Comparison of ENCODE assay signal across 1 cellular context in genomic region chr1:53220171-53220961, GRCh38.
A peak's percentile ranks its signal among the peaks of the same experiment; 100 is the strongest.
TF ChIP-seq lines count a peak whose summit lies in the region.

Gene CZIB (minus strand): TSS chr1:53220634. CDS start chr1:53220575, 59 bp downstream.

TF ChIP-seq in GM12878, 131 proteins besides CTCF, POLR2A, EP300 and RAD21 (continued from another document and continues in another):
- TF ChIP-seq MLLT1 (IDR thresholded peaks at IDR 0.05): 0 out of 2 replicates have a peak, but pooled peaks have one; percentile 52
- TF ChIP-seq SP1 (IDR thresholded peaks at IDR 0.05; ENCODE audit: low read depth, low read length): no peak
- TF ChIP-seq BCLAF1 (IDR thresholded peaks at IDR 0.05): no peak
- 0 out of 2 replicates have a peak, but pooled peaks have one; percentile 9 for TF ChIP-seq MEF2A (IDR thresholded peaks at IDR 0.05; ENCODE audit: insufficient read depth, low read depth, low read length)
- peak; percentile 46 for TF ChIP-seq NRF1 (conservative IDR thresholded peaks at IDR 0.05; ENCODE audit: low read depth, low read length)
- TF ChIP-seq WRNIP1 (IDR thresholded peaks at IDR 0.05; ENCODE audit: borderline replicate concordance, low read depth, low read length): no peak
- TF ChIP-seq RCOR1 (conservative IDR thresholded peaks at IDR 0.05; ENCODE audit: low read depth, low read length): no peak
- TF ChIP-seq ELK1 (IDR thresholded peaks at IDR 0.05; ENCODE audit: low read depth, low read length): peak; percentile 77; the same call in 1 of the 2 replicates
- TF ChIP-seq ZNF384 (IDR thresholded peaks at IDR 0.05; ENCODE audit: borderline replicate concordance, low read depth, low read length): no peak
- TF ChIP-seq CREB1 (IDR thresholded peaks at IDR 0.05; ENCODE audit: low read depth): peak; percentile 83
- no peak for TF ChIP-seq CHD4 (IDR thresholded peaks at IDR 0.05)
- TF ChIP-seq CHD1 (IDR thresholded peaks at IDR 0.05; ENCODE audit: low read depth, low read length): no peak
- TF ChIP-seq TCF7 (IDR thresholded peaks at IDR 0.05; ENCODE audit: borderline replicate concordance): no peak
- TF ChIP-seq E4F1 (IDR thresholded peaks at IDR 0.05; ENCODE audit: borderline replicate concordance, partially characterized antibody): peak; percentile 99
- TF ChIP-seq RB1 (IDR thresholded peaks at IDR 0.05; ENCODE audit: borderline replicate concordance): peak; percentile 66; the same call in 1 of the 2 replicates
- TF ChIP-seq DPF2 (IDR thresholded peaks at IDR 0.05): peak; percentile 76
- TF ChIP-seq CUX1 (IDR thresholded peaks at IDR 0.05; ENCODE audit: insufficient replicate concordance, low read depth, low read length): peak; percentile 23
- TF ChIP-seq EGR1 (IDR thresholded peaks at IDR 0.05; ENCODE audit: borderline replicate concordance in 1 of 2, low read depth in 2 of 2, low read length in 2 of 2): peak; percentile 26 to 92
- TF ChIP-seq ZNF622 (IDR thresholded peaks at IDR 0.05): no peak
- TF ChIP-seq PKNOX1 (IDR thresholded peaks at IDR 0.05): peak; percentile 54
- no peak for TF ChIP-seq RAD51 (IDR thresholded peaks at IDR 0.05)
- TF ChIP-seq E2F8 (IDR thresholded peaks at IDR 0.05; ENCODE audit: low read depth, partially characterized antibody): no peak
- no peak for TF ChIP-seq FOS (IDR thresholded peaks at IDR 0.05; ENCODE audit: borderline replicate concordance, extremely low read depth, insufficient read length)
- peak; percentile 86; the same call in 1 of the 2 replicates for TF ChIP-seq SMAD5 (IDR thresholded peaks at IDR 0.05; ENCODE audit: low read depth)
- TF ChIP-seq FOXM1 (IDR thresholded peaks at IDR 0.05; ENCODE audit: low read depth, low read length): no peak
- 0 out of 4 replicates have a peak, but pooled peaks of 1 of the 2 experiments have one; percentile 37 for TF ChIP-seq SRF (IDR thresholded peaks at IDR 0.05; ENCODE audit: low read depth in 2 of 2, low read length in 2 of 2)
- peak; percentile 17; the same call in 1 of the 2 replicates for TF ChIP-seq EED (IDR thresholded peaks at IDR 0.05; ENCODE audit: low read depth)
- TF ChIP-seq NFXL1 (IDR thresholded peaks at IDR 0.05; ENCODE audit: borderline replicate concordance): no peak
- TF ChIP-seq ZBTB33 (IDR thresholded peaks at IDR 0.05): no peak
- TF ChIP-seq ATF7 (IDR thresholded peaks at IDR 0.05; ENCODE audit: low read depth): peak; percentile 45; the same call in 1 of the 2 replicates
- TF ChIP-seq RBBP5 (conservative IDR thresholded peaks at IDR 0.05): no peak
- TF ChIP-seq IKZF2 (IDR thresholded peaks at IDR 0.05): peak in 1 of 2 experiments; percentile 37; a peak in 1 of 4 replicates
